ENCODE assay signal across 19 cellular contexts in the genomic region with DNA sequence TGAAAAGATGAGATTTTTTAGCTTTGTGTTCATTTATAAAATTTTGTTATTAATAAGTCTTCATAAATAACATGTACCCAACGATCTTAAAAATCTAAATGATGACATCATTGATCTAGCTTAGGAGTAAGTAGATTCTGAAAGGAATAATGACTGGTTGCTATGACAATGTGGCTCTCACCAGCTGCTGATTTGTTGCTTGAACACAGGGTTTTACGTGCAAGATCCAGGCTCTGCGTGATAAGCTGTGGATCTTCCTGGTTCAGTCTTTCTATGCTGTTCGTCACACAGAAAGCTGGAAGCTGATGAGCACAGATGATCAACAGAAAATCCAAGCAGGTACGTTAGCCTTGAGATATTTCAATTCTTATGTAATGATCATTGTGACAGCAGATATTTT. TPM values are rescaled to one million over a fixed set of nuclear protein-coding genes. Genes with fewer than 3 reads are reported as not detected.
DNase-seq lines count a peak whose midpoint lies in the region; ATAC-seq lines count a peak whose summit lies in the region.
"Had no signal": no experiment of that assay in that cellular context is flagged by ENCODE, and none has a peak within 500 bp of the region (broad histone marks: within the 10 kb centered on the region; RNA-seq: fewer than 3 reads in every experiment).

No MANE protein-coding gene starts in this region.

- no peaks in the 10 kb centered on the region for H3K79me1 ChIP-seq in neuronal stem cell (ENCODE audit: low read depth, low read length)

- H2BK5ac ChIP-seq in neuronal stem cell (ENCODE audit: low read length): no peak overlapping the region

- H3K27ac ChIP-seq in neuronal stem cell (replicated peaks; ENCODE audit: low read length): no peak overlapping the region

- H3K4me1 Mint-ChIP-seq in activated T-cell treated with anti-CD3 and anti-CD28 coated beads, Interleukin-2, amount 50 U/mL, for 72 hours (ENCODE audit: low read depth): no peaks in the 10 kb centered on the region
- H3K4me1 Mint-ChIP-seq: activated naive CD8-positive, alpha-beta T cell treated with anti-CD3 and anti-CD28 coated beads, Interleukin-2, amount 10 ng/mL, durations not matched to agents 7 days and 5 days had no signal

- no peak overlapping the region for H4K91ac ChIP-seq in neuronal stem cell (ENCODE audit: low read depth, low read length, poor library complexity)

- no peak overlapping the region for H3K23ac ChIP-seq in neuronal stem cell (ENCODE audit: low read depth, low read length, poor library complexity)

- no peaks in the 10 kb centered on the region for H3K36me3 ChIP-seq in neuronal stem cell (replicated peaks in 1 of 2; ENCODE audit: control insufficient read depth in 2 of 2, insufficient read depth in 2 of 2, low read length in 2 of 2)
- H3K36me3 ChIP-seq: HAP-1 had no signal

- no peak overlapping the region for H2AK5ac ChIP-seq in neuronal stem cell (ENCODE audit: low read depth, low read length)

- H2BK12ac ChIP-seq in neuronal stem cell (ENCODE audit: low read length): no peak overlapping the region

- H3K14ac ChIP-seq in neuronal stem cell (ENCODE audit: low read length): no peak overlapping the region

- H3K36me3 Mint-ChIP-seq in activated T-cell treated with anti-CD3 and anti-CD28 coated beads, Interleukin-2, amount 50 U/mL, for 72 hours (ENCODE audit: insufficient read depth in 2 of 2): no peaks in the 10 kb centered on the region
- H3K36me3 Mint-ChIP-seq: activated naive CD8-positive, alpha-beta T cell treated with anti-CD3 and anti-CD28 coated beads, Interleukin-2, amount 10 ng/mL, durations not matched to agents 7 days and 5 days had no signal

- no peak overlapping the region for H4K8ac ChIP-seq in neuronal stem cell (ENCODE audit: low read depth, low read length)

- no peak for ATAC-seq in activated T-cell treated with anti-CD3 and anti-CD28 coated beads, Interleukin-2, amount 50 U/mL, for 72 hours (replicated peaks in 1 of 2)
- ATAC-seq in HG03108 (IDR thresholded peaks at IDR 0.05; ENCODE audit: unreplicated experiment): no peak
- ATAC-seq: activated T-cell treated with anti-CD3 and anti-CD28 coated beads, Interleukin-2, amount 50 U/mL, for 4 hours; mucosa of descending colon had no signal

- no peak overlapping the region for H3K9ac ChIP-seq in neuronal stem cell (ENCODE audit: low read depth, low read length, poor library complexity)

- no peaks in the 10 kb centered on the region for H3K27me3 ChIP-seq in neuronal stem cell (ENCODE audit: control insufficient read depth in 3 of 3, insufficient read depth in 3 of 3, low read depth in 1 of 3, low read length in 3 of 3)

- no peaks in the 10 kb centered on the region for H3K9me3 Mint-ChIP-seq in activated T-cell treated with anti-CD3 and anti-CD28 coated beads, Interleukin-2, amount 50 U/mL, for 72 hours
- H3K9me3 Mint-ChIP-seq: activated naive CD8-positive, alpha-beta T cell treated with anti-CD3 and anti-CD28 coated beads, Interleukin-2, amount 10 ng/mL, durations not matched to agents 7 days and 5 days; activated T-cell treated with anti-CD3 and anti-CD28 coated beads, Interleukin-2, amount 50 U/mL, for 4 hours had no signal

- no peak overlapping the region for H2BK15ac ChIP-seq in neuronal stem cell (ENCODE audit: low read length)

- H2AFZ ChIP-seq in neuronal stem cell (ENCODE audit: low read length): peak overlapping the region; percentile 78

- H3K18ac ChIP-seq in neuronal stem cell (ENCODE audit: low read length): no peak overlapping the region

- no peak overlapping the region for H3K4me2 ChIP-seq in neuronal stem cell (ENCODE audit: insufficient read depth, low read length, poor library complexity, severe bottlenecking)

- H3K4ac ChIP-seq in neuronal stem cell (ENCODE audit: low read length): no peak overlapping the region

- no CpG with 5 or more reads among the region's 5 CpGs for WGBS in neuronal stem cell (ENCODE audit: extremely low coverage in 2 of 2, insufficient read length in 2 of 2, insufficient replicate concordance in 1 of 2), 2 donors

- H3K4me1 ChIP-seq in neuronal stem cell (ENCODE audit: control insufficient read depth in 2 of 2, insufficient read depth in 1 of 2, low read depth in 1 of 2, low read length in 2 of 2): peaks cover 0 to 4% of the 10 kb centered on the region in 2 donors
- H3K4me1 ChIP-seq: HAP-1 had no signal

- no peaks in the 10 kb centered on the region for H3K27me3 Mint-ChIP-seq in activated T-cell treated with anti-CD3 and anti-CD28 coated beads, Interleukin-2, amount 50 U/mL, for 72 hours (ENCODE audit: low read depth)
- H3K27me3 Mint-ChIP-seq: activated naive CD8-positive, alpha-beta T cell treated with anti-CD3 and anti-CD28 coated beads, Interleukin-2, amount 10 ng/mL, durations not matched to agents 7 days and 5 days; progenitor cell of endocrine pancreas had no signal

- H3K27ac Mint-ChIP-seq in activated T-cell treated with anti-CD3 and anti-CD28 coated beads, Interleukin-2, amount 50 U/mL, for 72 hours: no peak overlapping the region
- H3K27ac Mint-ChIP-seq: activated naive CD8-positive, alpha-beta T cell treated with anti-CD3 and anti-CD28 coated beads, Interleukin-2, amount 10 ng/mL, durations not matched to agents 7 days and 5 days; progenitor cell of endocrine pancreas had no signal

- no peak overlapping the region for H3K4me3 Mint-ChIP-seq in activated T-cell treated with anti-CD3 and anti-CD28 coated beads, Interleukin-2, amount 50 U/mL, for 72 hours
- H3K4me3 Mint-ChIP-seq: activated naive CD8-positive, alpha-beta T cell treated with anti-CD3 and anti-CD28 coated beads, Interleukin-2, amount 10 ng/mL, durations not matched to agents 7 days and 5 days; activated T-cell treated with anti-CD3 and anti-CD28 coated beads, Interleukin-2, amount 50 U/mL, for 4 hours had no signal

- H3K9me3 ChIP-seq in neuronal stem cell (replicated peaks in 1 of 2; ENCODE audit: control insufficient read depth in 2 of 2, insufficient read depth in 1 of 2, low read depth in 1 of 2, low read length in 2 of 2): no peaks in the 10 kb centered on the region
- H3K9me3 ChIP-seq: HAP-1, mucosa of descending colon had no signal

- H3K4me3 ChIP-seq in neuronal stem cell (ENCODE audit: low read length in 2 of 2): no peak overlapping the region
- H3K4me3 ChIP-seq: HAP-1, mucosa of descending colon had no signal

- no peak overlapping the region for H2BK120ac ChIP-seq in neuronal stem cell (ENCODE audit: low read depth, low read length)

- DNase-seq in NCI-H146 (lab: John Stamatoyannopoulos, UW) (peak; percentile 88), NCI-H748 (lab: John Stamatoyannopoulos, UW; ENCODE audit: unreplicated experiment) (peak; percentile 73), cerebellar nuclear complex (lab: John Stamatoyannopoulos, UW) (peak; percentile 20 to 80), neuronal stem cell (ENCODE audit: low spot score) (peak; percentile 6), NCI-H187 (lab: John Stamatoyannopoulos, UW) (no peak)
- DNase-seq in activated T-cell treated with anti-CD3 and anti-CD28 coated beads, Interleukin-2, amount 50 U/mL, for 72 hours: no peak
- DNase-seq in stimulated activated CD4-positive, alpha-beta T cell treated with anti-CD3 and anti-CD28 coated beads, Interleukin-4, amount 100 ng/mL, for 4 hours: no peak
- DNase-seq: activated naive CD8-positive, alpha-beta T cell treated with anti-CD3 and anti-CD28 coated beads, Interleukin-2, amount 10 ng/mL, durations not matched to agents 7 days and 5 days; activated T-cell treated with anti-CD3 and anti-CD28 coated beads, Interleukin-2, amount 50 U/mL, for 4 hours; kidney; mucosa of descending colon; SIG-M5; T1000 had no signal

RNA-seq across cellular contexts. Expression of a gene that starts 49.1 kb away (rescaled TPM):
- not detected for polyA plus RNA-seq in neuronal stem cell (2013, experiment 1 of 2)
- not detected for polyA plus RNA-seq in neuronal stem cell (2013, experiment 2 of 2)
- not detected for total RNA-seq in activated T-cell treated with anti-CD3 and anti-CD28 coated beads, Interleukin-2, amount 50 U/mL, for 72 hours
- total RNA-seq: activated naive CD8-positive, alpha-beta T cell treated with anti-CD3 and anti-CD28 coated beads, Interleukin-2, amount 10 ng/mL, durations not matched to agents 7 days and 5 days; activated T-cell treated with anti-CD3 and anti-CD28 coated beads, Interleukin-2, amount 50 U/mL, for 4 hours; chondrocyte; Daoy; endothelial cell of umbilical vein; kidney; mucosa of descending colon; progenitor cell of endocrine pancreas had no signal
- polyA plus RNA-seq: endothelial cell of umbilical vein had no signal

Comparison
In these comparisons a context has a peak if more than half of its experiments do, and no peak if none do; other contexts are left out.
1. DNase-seq: peak in NCI-H146 (single experiment), NCI-H748 (single experiment), cerebellar nuclear complex (2 of 2) and neuronal stem cell (single experiment); none in activated T-cell treated with anti-CD3 and anti-CD28 coated beads, Interleukin-2, amount 50 U/mL, for 72 hours (0 of 2), stimulated activated CD4-positive, alpha-beta T cell treated with anti-CD3 and anti-CD28 coated beads, Interleukin-4, amount 100 ng/mL, for 4 hours (0 of 2) and NCI-H187 (0 of 2).